In the genomic region with DNA sequence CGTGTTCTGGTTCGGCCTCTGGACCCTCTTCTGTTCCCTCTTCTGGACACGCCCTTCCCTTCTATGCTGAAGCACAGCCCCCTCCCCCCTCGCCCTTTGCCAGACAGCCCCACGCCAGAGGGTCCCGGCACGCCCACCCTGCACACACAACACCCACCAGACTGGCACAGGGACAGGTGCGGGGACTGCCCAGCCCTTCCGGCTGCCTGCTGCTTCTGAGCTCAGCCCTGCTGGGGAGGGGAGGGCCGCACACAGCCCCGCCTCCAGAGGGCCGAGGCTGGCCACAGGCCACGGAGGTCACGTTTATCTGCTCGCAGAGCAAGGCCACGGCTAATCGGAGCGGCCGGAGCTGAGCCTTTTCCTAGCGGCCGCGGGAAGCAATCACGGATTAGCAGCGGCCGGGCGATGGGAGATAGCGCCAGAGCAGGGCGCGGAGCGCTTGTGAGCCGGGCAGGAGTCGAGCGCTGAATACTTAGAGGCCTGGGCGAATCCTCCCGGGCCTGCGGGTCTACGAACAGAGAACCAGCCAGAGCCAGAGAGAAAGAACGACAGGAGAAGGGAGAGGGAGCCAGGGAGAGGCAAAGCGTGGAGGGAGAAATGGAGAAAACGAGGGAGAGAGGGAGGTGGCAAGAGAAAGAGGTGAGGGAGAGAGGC, we compare ENCODE assay signal across 8 cellular contexts. TPM values are rescaled to one million over a fixed set of nuclear protein-coding genes. Genes with fewer than 3 reads are reported as not detected.
DNase-seq lines count a peak whose midpoint lies in the region; ATAC-seq, FAIRE-seq and TF ChIP-seq lines count a peak whose summit lies in the region.

No MANE protein-coding gene starts in this region.

- no peaks in the 10 kb centered on the region for H3K27me3 ChIP-seq in small intestine (ENCODE audit: control insufficient read depth in 2 of 2, insufficient read depth in 2 of 2, low read length in 2 of 2)

- TF ChIP-seq CTCF in choroid plexus epithelial cell (conservative IDR thresholded peaks at IDR 0.05; ENCODE audit: low read depth, low read length): peak; percentile 35

- H3K27ac ChIP-seq in small intestine (ENCODE audit: low read depth in 1 of 2, low read length in 1 of 2): no peak overlapping the region

- peak; percentile 80 for ATAC-seq in left colon
- ATAC-seq in GM18517 (IDR thresholded peaks at IDR 0.05; ENCODE audit: unreplicated experiment): no peak
- no peak for ATAC-seq in GM21737 (IDR thresholded peaks at IDR 0.05; ENCODE audit: unreplicated experiment)

- FAIRE-seq in small intestine (lab: Jason Lieb, UNC): no peak

- peak; percentile 88 for DNase-seq in AG20443 (ENCODE audit: low spot score)
- DNase-seq in NCI-H146 treated with DMSO at 0.1 percent for 48 hours (lab: John Stamatoyannopoulos, UW; ENCODE audit: unreplicated experiment): peak; percentile 77
- peak; percentile 34 for DNase-seq in choroid plexus epithelial cell (ENCODE audit: low read depth)
- peak; percentile 51 to 70 for DNase-seq in left colon
- DNase-seq in small intestine: peak; percentile 39
- DNase-seq in activated CD4-positive, alpha-beta T cell treated with anti-CD3 and anti-CD28 coated beads, Interleukin-2, amount 50 U/mL, for 1 hour: no peak

- intact Hi-C loops in left colon (cut with DNase I, micrococcal nuclease): no loop called here

- no peaks in the 10 kb centered on the region for H3K9me3 ChIP-seq in small intestine (ENCODE audit: control insufficient read depth, low read depth)

- 2 to 10% (median 8%) methylated on average over 38 to 40 of the region's 40 CpGs for WGBS in small intestine, 3 donors

- no peaks in the 10 kb centered on the region for H3K36me3 ChIP-seq in small intestine (ENCODE audit: control insufficient read depth in 2 of 2, insufficient read depth in 2 of 2, low read length in 2 of 2)

- H3K4me3 ChIP-seq in choroid plexus epithelial cell (ENCODE audit: low read depth, low read length) (peak overlapping the region; percentile 14), small intestine (ENCODE audit: low read depth in 1 of 2, low read length in 2 of 2) (peak overlapping the region in 1 of 2 donors; percentile 24)

- H3K4me1 ChIP-seq in small intestine (ENCODE audit: control insufficient read depth in 2 of 2, insufficient read depth in 1 of 2, low read depth in 1 of 2, low read length in 1 of 2): peaks cover 0 to 2% of the 10 kb centered on the region in 2 donors

RNA-seq across cellular contexts. Expression of a gene that starts 21.5 kb away (rescaled TPM):
- 10 to 100 TPM; 67.7 to 79.7 TPM for total RNA-seq in left colon
- polyA plus RNA-seq in small intestine: 10 to 100 TPM; 76.0 to 93.5 (median 80.2) TPM

RNA-seq across cellular contexts. Expression of a gene that starts 28.0 kb away (rescaled TPM):
- 1 to 10 TPM in 1 of 2 donors, not detected in 1; 1.2 TPM for total RNA-seq in left colon
- under 1 TPM in 1 of 3 donors, not detected in 2; 0.43 TPM for polyA plus RNA-seq in small intestine

RNA-seq across cellular contexts. Expression of a gene that starts 33.3 kb away (rescaled TPM):
- total RNA-seq in left colon: 100 to 1,000 TPM; 663 to 843 TPM
- polyA plus RNA-seq in small intestine: 1,000 to 10,000 TPM; 1,384 to 1,570 (median 1,395) TPM
